24 cellular contexts compared by ENCODE assay signal in the genomic region with DNA sequence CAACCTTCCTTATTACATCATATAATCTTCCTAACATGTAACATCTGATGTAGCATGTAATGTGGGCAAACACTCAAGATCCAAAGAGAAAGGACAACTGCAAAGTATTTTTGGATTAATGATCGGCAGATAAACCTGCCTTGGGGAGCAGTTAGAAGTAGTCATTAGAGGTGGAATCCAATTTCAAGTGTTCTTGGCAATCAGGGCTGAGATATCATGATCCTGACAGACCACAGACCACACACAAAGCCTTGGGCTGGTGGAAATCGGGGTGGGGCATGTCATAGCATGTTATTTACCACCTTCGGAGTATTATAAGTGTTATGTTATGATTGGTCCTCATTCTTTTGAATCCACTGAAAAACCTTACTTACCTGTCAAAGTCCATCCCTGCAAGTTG. TPM values are rescaled to one million over a fixed set of nuclear protein-coding genes. Genes with fewer than 3 reads are reported as not detected.
DNase-seq lines count a peak whose midpoint lies in the region; ATAC-seq and TF ChIP-seq lines count a peak whose summit lies in the region.
"Had no signal": no experiment of that assay in that cellular context is flagged by ENCODE, and none has a peak within 500 bp of the region (broad histone marks: within the 10 kb centered on the region; RNA-seq: fewer than 3 reads in every experiment).

No MANE protein-coding gene starts in this region.

- intact Hi-C loops in dorsolateral prefrontal cortex (cut with DNase I) = no loop called here
- intact Hi-C loops in activated T-helper 1 cell treated with anti-CD3 and anti-CD28 coated beads, Interleukin-12 subunit alpha, Interleukin-12 subunit beta, Interleukin-2, Interleukin-4 antibody, amounts not matched to agents 30 ng/mL and 10 ng/mL and 1 ng/mL, durations not matched to agents 14 hours and 24 hours and 36 hours (cut with micrococcal nuclease) = no loop called here

- H3K36me3 ChIP-seq in GM23338 (ENCODE audit: insufficient read depth) = 0 out of 2 replicates have a peak, but pooled peaks cover 2% of the 10 kb centered on the region

- peaks cover 17% of the 10 kb centered on the region for H3K79me2 ChIP-seq in GM23338 (replicated peaks; ENCODE audit: insufficient read depth)

- peaks cover under 1% of the 10 kb centered on the region; the same call in 1 of the 2 replicates for H3F3A ChIP-seq in GM23338 (replicated peaks; ENCODE audit: low read depth)

- H4K20me1 ChIP-seq in GM23338 (replicated peaks; ENCODE audit: insufficient read depth) = peaks cover 11% of the 10 kb centered on the region

- H3K27ac Mint-ChIP-seq in GM23338 = peak overlapping the region; percentile 29; the same call in 1 of the 2 replicates
- H3K27ac Mint-ChIP-seq in activated T-helper 1 cell treated with anti-CD3 and anti-CD28 coated beads, Interleukin-12 subunit alpha, Interleukin-12 subunit beta, Interleukin-2, Interleukin-4 antibody, amounts not matched to agents 30 ng/mL and 10 ng/mL and 1 ng/mL, durations not matched to agents 14 hours and 24 hours and 36 hours = no peak overlapping the region
- H3K27ac Mint-ChIP-seq: stimulated activated naive B cell treated with anti-CD40 and anti-IgM and Interleukin-4, amounts not matched to agents 10 μg/mL and 1 μg/mL and 100 μg/mL, for 72 hours; T-helper 17 cell had no signal

- H3K4me2 ChIP-seq in GM23338 = peak overlapping the region; percentile 58
- H3K4me2 ChIP-seq: smooth muscle cell had no signal

- peak overlapping the region; percentile 21; the same call in 1 of the 3 replicates for H3K4me3 Mint-ChIP-seq in GM23338
- H3K4me3 Mint-ChIP-seq in activated T-helper 1 cell treated with anti-CD3 and anti-CD28 coated beads, Interleukin-12 subunit alpha, Interleukin-12 subunit beta, Interleukin-2, Interleukin-4 antibody, amounts not matched to agents 30 ng/mL and 10 ng/mL and 1 ng/mL, durations not matched to agents 14 hours and 24 hours and 36 hours = no peak overlapping the region
- H3K4me3 Mint-ChIP-seq: stimulated activated naive B cell treated with anti-CD40 and anti-IgM and Interleukin-4, amounts not matched to agents 10 μg/mL and 1 μg/mL and 100 μg/mL, for 72 hours; T-helper 17 cell had no signal

- peaks cover 13% of the 10 kb centered on the region; the same call in 2 of the 3 replicates for H3K36me3 Mint-ChIP-seq in GM23338 (ENCODE audit: low read depth)
- peaks cover 25% of the 10 kb centered on the region for H3K36me3 Mint-ChIP-seq in activated T-helper 1 cell treated with anti-CD3 and anti-CD28 coated beads, Interleukin-12 subunit alpha, Interleukin-12 subunit beta, Interleukin-2, Interleukin-4 antibody, amounts not matched to agents 30 ng/mL and 10 ng/mL and 1 ng/mL, durations not matched to agents 14 hours and 24 hours and 36 hours (ENCODE audit: low read depth)

- H3K9me2 ChIP-seq in GM23338 (ENCODE audit: insufficient read depth) = no peaks in the 10 kb centered on the region

- peaks cover 39% of the 10 kb centered on the region for H3K4me1 ChIP-seq in GM23338 (ENCODE audit: insufficient read depth)

- no peak for TF ChIP-seq CTCF in GM23338 (conservative IDR thresholded peaks at IDR 0.05; ENCODE audit: low read depth in 2 of 2)
- no peak for TF ChIP-seq CTCF in dorsolateral prefrontal cortex (IDR thresholded peaks at IDR 0.05 in 54 of 56, conservative IDR thresholded peaks at IDR 0.05 in 2 of 56; ENCODE audit: low read depth in 1 of 56, partially characterized antibody in 56 of 56)
- TF ChIP-seq CTCF in omental fat pad (IDR thresholded peaks at IDR 0.05) = no peak

- DNase-seq in GM23338 (ENCODE audit: low spot score) (no peak), NCI-H128 (lab: John Stamatoyannopoulos, UW; ENCODE audit: unreplicated experiment) (peak; percentile 33), dorsolateral prefrontal cortex (no peak), myocyte (ENCODE audit: low read depth) (peak; percentile 93), omental fat pad (ENCODE audit: low spot score) (no peak)
- no peak for DNase-seq in activated T-helper 1 cell treated with anti-CD3 and anti-CD28 coated beads, Interleukin-12 subunit alpha, Interleukin-12 subunit beta, Interleukin-2, Interleukin-4 antibody, amounts not matched to agents 30 ng/mL and 10 ng/mL and 1 ng/mL, durations not matched to agents 14 hours and 24 hours and 36 hours (ENCODE audit: low spot score)
- DNase-seq in central memory CD4-positive, alpha-beta T cell = no peak
- DNase-seq: activated CD4-positive, alpha-beta T cell treated with anti-CD3 and anti-CD28 coated beads, Interleukin-2, amount 50 U/mL, for 1 hour; activated effector memory CD4-positive, alpha-beta T cell treated with Interleukin-2 at 50 U/mL for 16 hours; GOT3; NCI-H1694; NCI-H226; stimulated activated naive B cell treated with anti-CD40 and anti-IgM and Interleukin-4, amounts not matched to agents 10 μg/mL and 1 μg/mL and 100 μg/mL, for 72 hours; T-helper 17 cell had no signal

- ATAC-seq in GM23338 = no peak; the same call in 2 of the 3 replicates
- no peak for ATAC-seq in HG02588 (IDR thresholded peaks at IDR 0.05; ENCODE audit: unreplicated experiment)
- no peak for ATAC-seq in omental fat pad (ENCODE audit: low FRiP score)
- ATAC-seq: gastroesophageal sphincter; Panc1; stimulated activated naive B cell treated with anti-CD40 and anti-IgM and Interleukin-4, amounts not matched to agents 10 μg/mL and 1 μg/mL and 100 μg/mL, for 72 hours; T-helper 17 cell had no signal

- H3K27ac ChIP-seq in GM23338 (ENCODE audit: low read depth) (peak overlapping the region; percentile 82), dorsolateral prefrontal cortex (peak overlapping the region in 55 of 59 donors; percentile 1 to 91 (median 74))
- H3K27ac ChIP-seq: C4-2B, cardiac muscle cell, gastroesophageal sphincter, SK-N-MC, VCaP had no signal

- H3K27me3 ChIP-seq in GM23338 (ENCODE audit: insufficient read depth) = no peaks in the 10 kb centered on the region
- no peaks in the 10 kb centered on the region for H3K27me3 ChIP-seq in dorsolateral prefrontal cortex
- H3K27me3 ChIP-seq: cardiac muscle cell, gastroesophageal sphincter had no signal

- no peaks in the 10 kb centered on the region for H3K9me3 Mint-ChIP-seq in GM23338
- H3K9me3 Mint-ChIP-seq in activated T-helper 1 cell treated with anti-CD3 and anti-CD28 coated beads, Interleukin-12 subunit alpha, Interleukin-12 subunit beta, Interleukin-2, Interleukin-4 antibody, amounts not matched to agents 30 ng/mL and 10 ng/mL and 1 ng/mL, durations not matched to agents 14 hours and 24 hours and 36 hours = no peaks in the 10 kb centered on the region
- H3K9me3 Mint-ChIP-seq: stimulated activated naive B cell treated with anti-CD40 and anti-IgM and Interleukin-4, amounts not matched to agents 10 μg/mL and 1 μg/mL and 100 μg/mL, for 72 hours had no signal

- 0 out of 2 replicates have a peak overlapping the region, but pooled peaks have one; percentile 12 for H3K4me3 ChIP-seq in GM23338
- H3K4me3 ChIP-seq in dorsolateral prefrontal cortex = peak overlapping the region in 3 of 59 donors; percentile 12 to 22 (median 21)
- H3K4me3 ChIP-seq: cardiac muscle cell, gastroesophageal sphincter, lung, SK-N-MC, smooth muscle cell had no signal

- H3K4me1 Mint-ChIP-seq in GM23338 = peaks cover 16% of the 10 kb centered on the region
- H3K4me1 Mint-ChIP-seq in activated T-helper 1 cell treated with anti-CD3 and anti-CD28 coated beads, Interleukin-12 subunit alpha, Interleukin-12 subunit beta, Interleukin-2, Interleukin-4 antibody, amounts not matched to agents 30 ng/mL and 10 ng/mL and 1 ng/mL, durations not matched to agents 14 hours and 24 hours and 36 hours (ENCODE audit: low read depth) = no peaks in the 10 kb centered on the region

- H2AFZ ChIP-seq in GM23338 = no peak overlapping the region

- no peaks in the 10 kb centered on the region for H3K27me3 Mint-ChIP-seq in GM23338 (ENCODE audit: insufficient read depth, low read depth, poor library complexity)
- no peaks in the 10 kb centered on the region for H3K27me3 Mint-ChIP-seq in activated T-helper 1 cell treated with anti-CD3 and anti-CD28 coated beads, Interleukin-12 subunit alpha, Interleukin-12 subunit beta, Interleukin-2, Interleukin-4 antibody, amounts not matched to agents 30 ng/mL and 10 ng/mL and 1 ng/mL, durations not matched to agents 14 hours and 24 hours and 36 hours (ENCODE audit: insufficient read depth)
- H3K27me3 Mint-ChIP-seq: stimulated activated naive B cell treated with anti-CD40 and anti-IgM and Interleukin-4, amounts not matched to agents 10 μg/mL and 1 μg/mL and 100 μg/mL, for 72 hours; T-helper 17 cell had no signal

TF ChIP-seq in GM23338, 12 proteins besides CTCF, POLR2A, EP300 and RAD21 (continues in another document):
- TF ChIP-seq STAT1 (IDR thresholded peaks at IDR 0.05; ENCODE audit: unreplicated experiment) (no peak), JUNB (IDR thresholded peaks at IDR 0.05; ENCODE audit: unreplicated experiment) (no peak), CREB1 (CRISPR knock-in tag; IDR thresholded peaks at IDR 0.05; ENCODE audit: low read depth) (no peak)

RNA-seq across cellular contexts. Expression of gene NCOA5, which starts 16.3 kb away (rescaled TPM):
- 22.8 and 24.6 TPM in 2 replicates for total RNA-seq in GM23338 (2014; rRNA removed; shearing (Covaris generic))
- 8.4 and 10.1 TPM in 2 replicates for polyA plus RNA-seq in GM23338 (2016; fragmentation: Nextera tagmentation; extraction: Ambion mirVana)
- total RNA-seq in dorsolateral prefrontal cortex (10 to 100 TPM; 13.5 to 36.9 (median 24.1) TPM), myocyte (21.4 and 22.9 TPM in 2 replicates), omental fat pad (10 to 100 TPM; 19.3 to 41.1 (median 23.2) TPM)
- polyA plus RNA-seq in myocyte (2012) = 18.3 TPM
- total RNA-seq in activated T-helper 1 cell treated with anti-CD3 and anti-CD28 coated beads, Interleukin-12 subunit alpha, Interleukin-12 subunit beta, Interleukin-2, Interleukin-4 antibody, amounts not matched to agents 30 ng/mL and 10 ng/mL and 1 ng/mL, durations not matched to agents 14 hours and 24 hours and 36 hours = 30.4 and 32.9 TPM in 2 replicates

RNA-seq across cellular contexts. Expression of gene SLC12A5, which starts 44.4 kb away (rescaled TPM):
- 0.35 and 3.5 TPM in 2 replicates for total RNA-seq in GM23338 (2014; rRNA removed; shearing (Covaris generic))
- 8.4 and 9.8 TPM in 2 replicates for polyA plus RNA-seq in GM23338 (2016; fragmentation: Nextera tagmentation; extraction: Ambion mirVana)
- total RNA-seq in dorsolateral prefrontal cortex (100 to 1,000 TPM in 119 of 120 experiments, 10 to 100 TPM in 1; 95.7 to 439 (median 309) TPM), myocyte (not detected in 2 replicates), omental fat pad (under 1 TPM in 1 of 4 donors, not detected in 3; 0.19 TPM)
- 0.30 TPM for polyA plus RNA-seq in myocyte (2012)
- total RNA-seq in activated T-helper 1 cell treated with anti-CD3 and anti-CD28 coated beads, Interleukin-12 subunit alpha, Interleukin-12 subunit beta, Interleukin-2, Interleukin-4 antibody, amounts not matched to agents 30 ng/mL and 10 ng/mL and 1 ng/mL, durations not matched to agents 14 hours and 24 hours and 36 hours = 0.42 TPM in 1 of 2 replicates, not detected in the other
- total RNA-seq: gastroesophageal sphincter, kidney epithelial cell, T-helper 17 cell had no signal
- polyA plus RNA-seq: lung had no signal

RNA-seq across cellular contexts. Expression of gene CD40, which starts 44.7 kb away (rescaled TPM):
- total RNA-seq in GM23338 (2014; rRNA removed; shearing (Covaris generic)) = 9.9 and 15.4 TPM in 2 replicates
- 17.9 and 18.9 TPM in 2 replicates for polyA plus RNA-seq in GM23338 (2016; fragmentation: Nextera tagmentation; extraction: Ambion mirVana)
- total RNA-seq in dorsolateral prefrontal cortex (10 to 100 TPM in 5 of 120 experiments, 1 to 10 TPM in 115; 1.9 to 12.6 (median 5.2) TPM), myocyte (0.62 and 0.64 TPM in 2 replicates), omental fat pad (10 to 100 TPM; 15.0 to 33.4 (median 23.2) TPM)
- 0.42 TPM for polyA plus RNA-seq in myocyte (2012)
- 2.0 TPM in 2 replicates for total RNA-seq in activated T-helper 1 cell treated with anti-CD3 and anti-CD28 coated beads, Interleukin-12 subunit alpha, Interleukin-12 subunit beta, Interleukin-2, Interleukin-4 antibody, amounts not matched to agents 30 ng/mL and 10 ng/mL and 1 ng/mL, durations not matched to agents 14 hours and 24 hours and 36 hours

Comparison
In these comparisons a context has a peak if more than half of its experiments do, and no peak if none do; other contexts are left out.
1. DNase-seq: peak in NCI-H128 (single experiment) and myocyte (single experiment); none in GM23338 (single experiment), dorsolateral prefrontal cortex (0 of 10), activated T-helper 1 cell treated with anti-CD3 and anti-CD28 coated beads, Interleukin-12 subunit alpha, Interleukin-12 subunit beta, Interleukin-2, Interleukin-4 antibody, amounts not matched to agents 30 ng/mL and 10 ng/mL and 1 ng/mL, durations not matched to agents 14 hours and 24 hours and 36 hours (single experiment), omental fat pad (single experiment) and central memory CD4-positive, alpha-beta T cell (single experiment).
2. RNA of gene SLC12A5, which starts 44.4 kb away (total RNA-seq): 95.7 to 439 TPM in dorsolateral prefrontal cortex; 0.35 to 3.5 TPM in GM23338, not detected in myocyte, 0.42 TPM in activated T-helper 1 cell treated with anti-CD3 and anti-CD28 coated beads, Interleukin-12 subunit alpha, Interleukin-12 subunit beta, Interleukin-2, Interleukin-4 antibody, amounts not matched to agents 30 ng/mL and 10 ng/mL and 1 ng/mL, durations not matched to agents 14 hours and 24 hours and 36 hours and 0.19 TPM in omental fat pad; every median in the first group is over 10 times any median in the second.